ENCODE assay signal across 8 cellular contexts in genomic region chr14:100078997-100079561, GRCh38. TPM values are rescaled to one million over a fixed set of nuclear protein-coding genes. Genes with fewer than 3 reads are reported as not detected.
DNase-seq lines count a peak whose midpoint lies in the region; ATAC-seq and TF ChIP-seq lines count a peak whose summit lies in the region.

No MANE protein-coding gene starts in this region.

- peaks cover 80% of the 10 kb centered on the region for H3K4me1 Mint-ChIP-seq in T-helper 17 cell

- no peaks in the 10 kb centered on the region for H3K36me3 ChIP-seq in mesenchymal stem cell (ENCODE audit: control insufficient read depth in 1 of 2, insufficient read depth in 2 of 2, low read depth in 1 of 2, low read length in 2 of 2)
- H3K36me3 ChIP-seq in suprapubic skin, result no peaks in the 10 kb centered on the region

- WGBS in mesenchymal stem cell, result 56% methylated on average over 8 of the region's 8 CpGs
- WGBS in suprapubic skin, result 46% methylated on average over 8 of the region's 8 CpGs

- no peak overlapping the region for H2BK5ac ChIP-seq in mesenchymal stem cell (ENCODE audit: low read depth, low read length, poor library complexity, severe bottlenecking)

- peak overlapping the region; percentile 20 for H3K9ac ChIP-seq in mesenchymal stem cell (ENCODE audit: low read length)

- ATAC-seq in GM18502 (IDR thresholded peaks at IDR 0.05; ENCODE audit: poor library complexity, unreplicated experiment), result peak; percentile 81
- ATAC-seq in HG03139 (IDR thresholded peaks at IDR 0.05; ENCODE audit: unreplicated experiment), result peak; percentile 67
- ATAC-seq in T-helper 17 cell, result peak; percentile 83
- ATAC-seq in GM18517 (IDR thresholded peaks at IDR 0.05; ENCODE audit: unreplicated experiment), result no peak
- ATAC-seq in HG02870 (IDR thresholded peaks at IDR 0.05; ENCODE audit: unreplicated experiment), result no peak

- no peak overlapping the region for H2AK5ac ChIP-seq in mesenchymal stem cell (ENCODE audit: low read length, severe bottlenecking)

- no peak for TF ChIP-seq EP300 in suprapubic skin (IDR thresholded peaks at IDR 0.05)

- H3K27me3 ChIP-seq in mesenchymal stem cell (ENCODE audit: control insufficient read depth in 1 of 2, insufficient read depth in 1 of 2, low read length in 2 of 2) (no peaks in the 10 kb centered on the region), suprapubic skin (no peaks in the 10 kb centered on the region)

- H3K23ac ChIP-seq in mesenchymal stem cell (ENCODE audit: low read length in 2 of 2), result no peak overlapping the region

- peaks cover 36% of the 10 kb centered on the region for H3K79me1 ChIP-seq in mesenchymal stem cell (replicated peaks; ENCODE audit: low read length, poor library complexity, severe bottlenecking)

- H3K4me1 ChIP-seq in mesenchymal stem cell (ENCODE audit: control insufficient read depth, insufficient read depth, low read depth, low read length) (peaks cover 18% of the 10 kb centered on the region), suprapubic skin (peaks cover 40% of the 10 kb centered on the region)

- H3K4me3 Mint-ChIP-seq in T-helper 17 cell, result peak overlapping the region; percentile 91

- peaks cover 12% of the 10 kb centered on the region for H3K36me3 Mint-ChIP-seq in T-helper 17 cell (ENCODE audit: low read depth)

- H3K9me3 ChIP-seq in T-helper 17 cell (ENCODE audit: control insufficient read depth, low read length, poor library complexity, severe bottlenecking), result no peaks in the 10 kb centered on the region
- H3K9me3 ChIP-seq in mesenchymal stem cell (ENCODE audit: control insufficient read depth, low read length), result no peaks in the 10 kb centered on the region
- H3K9me3 ChIP-seq in suprapubic skin, result no peaks in the 10 kb centered on the region

- H2BK15ac ChIP-seq in mesenchymal stem cell (ENCODE audit: low read depth, poor library complexity, severe bottlenecking), result no peak overlapping the region

- H3K4me2 ChIP-seq in mesenchymal stem cell (ENCODE audit: low read length, poor library complexity, severe bottlenecking), result no peak overlapping the region

- no peak overlapping the region for H3K4me3 ChIP-seq in mesenchymal stem cell (ENCODE audit: insufficient read depth in 1 of 2, low read depth in 1 of 2, low read length in 2 of 2)
- H3K4me3 ChIP-seq in suprapubic skin, result no peak overlapping the region

- H3K27me3 Mint-ChIP-seq in T-helper 17 cell, result no peaks in the 10 kb centered on the region

- no peak for TF ChIP-seq CTCF in suprapubic skin (IDR thresholded peaks at IDR 0.05)

- H4K8ac ChIP-seq in mesenchymal stem cell (ENCODE audit: low read length), result no peak overlapping the region

- no peak for TF ChIP-seq POLR2A in suprapubic skin (IDR thresholded peaks at IDR 0.05)

- no peak overlapping the region for H2BK12ac ChIP-seq in mesenchymal stem cell (ENCODE audit: low read length in 2 of 2)

- no peak overlapping the region for H3K18ac ChIP-seq in mesenchymal stem cell (ENCODE audit: low read depth in 1 of 2, low read length in 2 of 2)

- no peak overlapping the region for H4K91ac ChIP-seq in mesenchymal stem cell (ENCODE audit: low read length)

- no peak overlapping the region for H3K4ac ChIP-seq in mesenchymal stem cell (ENCODE audit: low read depth in 1 of 2, low read length in 2 of 2)

- no peak overlapping the region for H3K14ac ChIP-seq in mesenchymal stem cell (ENCODE audit: low read length in 2 of 2)

- no peak overlapping the region for H2AFZ ChIP-seq in mesenchymal stem cell (ENCODE audit: low read depth, low read length)

- no peak overlapping the region for H2BK120ac ChIP-seq in mesenchymal stem cell (ENCODE audit: low read depth, low read length)

- H3K27ac ChIP-seq in mesenchymal stem cell (ENCODE audit: low read length, poor library complexity, severe bottlenecking) (no peak overlapping the region), suprapubic skin (peak overlapping the region; percentile 20)

- H3K27ac Mint-ChIP-seq in T-helper 17 cell, result peak overlapping the region; percentile 99

- DNase-seq in T-helper 17 cell (peak; percentile 69 to 83 (median 73)), amniotic epithelial cell (ENCODE audit: low read depth) (peak; percentile 89), mesenchymal stem cell (peak; percentile 73), suprapubic skin (ENCODE audit: low spot score in 2 of 2) (no peak)

RNA-seq across cellular contexts. Expression of gene EVL, which starts 13.9 kb away (rescaled TPM):
- 100 to 1,000 TPM; 793 to 831 TPM for total RNA-seq in T-helper 17 cell
- 25.6 TPM for polyA plus RNA-seq in mesenchymal stem cell (2013, experiment 1 of 2)
- 23.8 TPM for polyA plus RNA-seq in mesenchymal stem cell (2013, experiment 2 of 2)
- 10 to 100 TPM; 48.8 to 80.0 (median 61.4) TPM for total RNA-seq in suprapubic skin

Comparison
In these comparisons a context has a peak if more than half of its experiments do, and no peak if none do; other contexts are left out.
1. ATAC-seq: peak in GM18502 (single experiment), HG03139 (single experiment) and T-helper 17 cell (single experiment); none in GM18517 (single experiment) and HG02870 (single experiment).
2. DNase-seq: peak in T-helper 17 cell (3 of 3), amniotic epithelial cell (single experiment) and mesenchymal stem cell (single experiment); none in suprapubic skin (0 of 2).
3. RNA of gene EVL, which starts 13.9 kb away (total RNA-seq): 793 to 831 TPM in T-helper 17 cell; 48.8 to 80.0 TPM in suprapubic skin; every median in the first group is over 4 times any median in the second.